Comparison of ENCODE assay signal across 2 cellular contexts in genomic region chr13:46603165-46603603, GRCh38.
TF ChIP-seq lines count a peak whose summit lies in the region.

No MANE protein-coding gene starts in this region.

TF ChIP-seq in WTC11, 78 proteins besides CTCF, POLR2A, EP300 and RAD21:
- TF ChIP-seq E2F1 (CRISPR knock-in tag; IDR thresholded peaks at IDR 0.05), result no peak
- no peak for TF ChIP-seq NR2C2 (CRISPR knock-in tag; IDR thresholded peaks at IDR 0.05)
- TF ChIP-seq ATF3 (CRISPR knock-in tag; conservative IDR thresholded peaks at IDR 0.05), result no peak
- no peak for TF ChIP-seq E2F4 (CRISPR knock-in tag; IDR thresholded peaks at IDR 0.05; ENCODE audit: borderline replicate concordance, low read depth)
- no peak for TF ChIP-seq ZMAT4 (CRISPR knock-in tag; IDR thresholded peaks at IDR 0.05)
- no peak for TF ChIP-seq ZNF416 (CRISPR knock-in tag; IDR thresholded peaks at IDR 0.05)
- TF ChIP-seq SMAD3 (CRISPR knock-in tag; IDR thresholded peaks at IDR 0.05; ENCODE audit: borderline replicate concordance), result no peak

TF ChIP-seq in HepG2, 621 proteins besides CTCF, POLR2A, EP300 and RAD21:
- TF ChIP-seq ATM (IDR thresholded peaks at IDR 0.05; ENCODE audit: borderline replicate concordance) (no peak), FOXK1 (CRISPR knock-in tag; IDR thresholded peaks at IDR 0.05; ENCODE audit: borderline replicate concordance, low read depth) (no peak), TEAD3 (CRISPR knock-in tag; optimal IDR thresholded peaks at IDR 0.05; ENCODE audit: borderline replicate concordance) (peak; percentile 7), RBAK (CRISPR knock-in tag; IDR thresholded peaks at IDR 0.05) (no peak), ZNF616 (CRISPR knock-in tag; IDR thresholded peaks at IDR 0.05; ENCODE audit: low read depth) (no peak), GATAD2A (CRISPR knock-in tag; IDR thresholded peaks at IDR 0.05) (0 out of 2 replicates have a peak, but pooled peaks have one; percentile 18), ZNF318 (CRISPR knock-in tag; IDR thresholded peaks at IDR 0.05) (no peak), SATB2 (CRISPR knock-in tag; IDR thresholded peaks at IDR 0.05) (no peak), ZFP62 (CRISPR knock-in tag; IDR thresholded peaks at IDR 0.05) (no peak), PHF21A (CRISPR knock-in tag; IDR thresholded peaks at IDR 0.05) (no peak), STAG1 (CRISPR knock-in tag; IDR thresholded peaks at IDR 0.05) (peak; percentile 49), ZBTB46 (CRISPR knock-in tag; IDR thresholded peaks at IDR 0.05; ENCODE audit: borderline replicate concordance) (no peak), FOXA3 (CRISPR knock-in tag; IDR thresholded peaks at IDR 0.05) (peak; percentile 42; the same call in 1 of the 2 replicates), SMC3 (IDR thresholded peaks at IDR 0.05; ENCODE audit: low read length) (peak; percentile 40; the same call in 1 of the 2 replicates), MED13 (CRISPR knock-in tag; IDR thresholded peaks at IDR 0.05) (no peak), HMGA1 (CRISPR knock-in tag; conservative IDR thresholded peaks at IDR 0.05) (no peak), ZNF737 (CRISPR knock-in tag; IDR thresholded peaks at IDR 0.05; ENCODE audit: borderline replicate concordance) (no peak), NFIB (CRISPR knock-in tag; IDR thresholded peaks at IDR 0.05; ENCODE audit: borderline replicate concordance) (no peak), FOSL2 (CRISPR knock-in tag; IDR thresholded peaks at IDR 0.05) (0 out of 2 replicates have a peak, but pooled peaks have one; percentile 11), NRL (CRISPR knock-in tag; IDR thresholded peaks at IDR 0.05; ENCODE audit: borderline replicate concordance) (no peak), SAP130 (CRISPR knock-in tag; IDR thresholded peaks at IDR 0.05; ENCODE audit: low read depth) (peak; percentile 48), SOX13 (IDR thresholded peaks at IDR 0.05) (no peak), SOX13 (CRISPR knock-in tag; conservative IDR thresholded peaks at IDR 0.05 in 1 of 2, IDR thresholded peaks at IDR 0.05 in 1 of 2) (0 out of 4 replicates have a peak, but pooled peaks of 1 of the 2 experiments have one; percentile 15), MIXL1 (CRISPR knock-in tag; IDR thresholded peaks at IDR 0.05) (peak; percentile 88)
- TF ChIP-seq, protein P1, sequence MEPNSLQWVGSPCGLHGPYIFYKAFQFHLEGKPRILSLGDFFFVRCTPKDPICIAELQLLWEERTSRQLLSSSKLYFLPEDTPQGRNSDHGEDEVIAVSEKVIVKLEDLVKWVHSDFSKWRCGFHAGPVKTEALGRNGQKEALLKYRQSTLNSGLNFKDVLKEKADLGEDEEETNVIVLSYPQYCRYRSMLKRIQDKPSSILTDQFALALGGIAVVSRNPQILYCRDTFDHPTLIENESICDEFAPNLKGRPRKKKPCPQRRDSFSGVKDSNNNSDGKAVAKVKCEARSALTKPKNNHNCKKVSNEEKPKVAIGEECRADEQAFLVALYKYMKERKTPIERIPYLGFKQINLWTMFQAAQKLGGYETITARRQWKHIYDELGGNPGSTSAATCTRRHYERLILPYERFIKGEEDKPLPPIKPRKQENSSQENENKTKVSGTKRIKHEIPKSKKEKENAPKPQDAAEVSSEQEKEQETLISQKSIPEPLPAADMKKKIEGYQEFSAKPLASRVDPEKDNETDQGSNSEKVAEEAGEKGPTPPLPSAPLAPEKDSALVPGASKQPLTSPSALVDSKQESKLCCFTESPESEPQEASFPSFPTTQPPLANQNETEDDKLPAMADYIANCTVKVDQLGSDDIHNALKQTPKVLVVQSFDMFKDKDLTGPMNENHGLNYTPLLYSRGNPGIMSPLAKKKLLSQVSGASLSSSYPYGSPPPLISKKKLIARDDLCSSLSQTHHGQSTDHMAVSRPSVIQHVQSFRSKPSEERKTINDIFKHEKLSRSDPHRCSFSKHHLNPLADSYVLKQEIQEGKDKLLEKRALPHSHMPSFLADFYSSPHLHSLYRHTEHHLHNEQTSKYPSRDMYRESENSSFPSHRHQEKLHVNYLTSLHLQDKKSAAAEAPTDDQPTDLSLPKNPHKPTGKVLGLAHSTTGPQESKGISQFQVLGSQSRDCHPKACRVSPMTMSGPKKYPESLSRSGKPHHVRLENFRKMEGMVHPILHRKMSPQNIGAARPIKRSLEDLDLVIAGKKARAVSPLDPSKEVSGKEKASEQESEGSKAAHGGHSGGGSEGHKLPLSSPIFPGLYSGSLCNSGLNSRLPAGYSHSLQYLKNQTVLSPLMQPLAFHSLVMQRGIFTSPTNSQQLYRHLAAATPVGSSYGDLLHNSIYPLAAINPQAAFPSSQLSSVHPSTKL (CRISPR knock-in tag; IDR thresholded peaks at IDR 0.05), result peak; percentile 50; the same call in 1 of the 2 replicates
- TF ChIP-seq, protein P2, sequence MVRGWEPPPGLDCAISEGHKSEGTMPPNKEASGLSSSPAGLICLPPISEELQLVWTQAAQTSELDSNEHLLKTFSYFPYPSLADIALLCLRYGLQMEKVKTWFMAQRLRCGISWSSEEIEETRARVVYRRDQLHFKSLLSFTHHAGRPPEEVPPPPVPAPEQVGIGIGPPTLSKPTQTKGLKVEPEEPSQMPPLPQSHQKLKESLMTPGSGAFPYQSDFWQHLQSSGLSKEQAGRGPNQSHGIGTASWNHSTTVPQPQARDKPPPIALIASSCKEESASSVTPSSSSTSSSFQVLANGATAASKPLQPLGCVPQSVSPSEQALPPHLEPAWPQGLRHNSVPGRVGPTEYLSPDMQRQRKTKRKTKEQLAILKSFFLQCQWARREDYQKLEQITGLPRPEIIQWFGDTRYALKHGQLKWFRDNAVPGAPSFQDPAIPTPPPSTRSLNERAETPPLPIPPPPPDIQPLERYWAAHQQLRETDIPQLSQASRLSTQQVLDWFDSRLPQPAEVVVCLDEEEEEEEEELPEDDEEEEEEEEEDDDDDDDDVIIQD (CRISPR knock-in tag; IDR thresholded peaks at IDR 0.05; ENCODE audit: low read depth), result peak; percentile 62; the same call in 1 of the 2 replicates
